ENCODE assay signal across 8 cellular contexts in genomic region chr11:63915961-63916836, GRCh38. TPM values are rescaled to one million over a fixed set of nuclear protein-coding genes. Genes with fewer than 3 reads are reported as not detected.
A peak's percentile ranks its signal among the peaks of the same experiment; 100 is the strongest.
DNase-seq lines count a peak whose midpoint lies in the region; ATAC-seq and TF ChIP-seq lines count a peak whose summit lies in the region.

No MANE protein-coding gene starts in this region.

- H3K27ac ChIP-seq in GM23248: no peak overlapping the region

- DNase-seq in AG20443 (ENCODE audit: low spot score) (peak; percentile 73), GM23248 (peak; percentile 64), NCI-H82 treated with DMSO at 0.1 percent for 48 hours (lab: John Stamatoyannopoulos, UW; ENCODE audit: unreplicated experiment) (peak; percentile 27), astrocyte of the cerebellum (ENCODE audit: low read depth) (no peak), cerebellar nuclear complex (lab: John Stamatoyannopoulos, UW) (no peak)
- peak; percentile 36 to 42 for DNase-seq in stimulated activated CD4-positive, alpha-beta T cell treated with anti-CD3 and anti-CD28 coated beads, Interleukin-4, amount 100 ng/mL, for 48 hours (ENCODE audit: low read depth in 2 of 2)

- H3K4me2 ChIP-seq in GM23248 (ENCODE audit: unreplicated experiment): peak overlapping the region; percentile 50

- H3K79me2 ChIP-seq in GM23248 (ENCODE audit: insufficient read depth): no peaks in the 10 kb centered on the region

- H3K4me1 ChIP-seq in GM23248 (ENCODE audit: insufficient read depth): peaks cover 13% of the 10 kb centered on the region; the same call in 1 of the 2 replicates

- WGBS in GM23248 (ENCODE audit: low coverage in 1 of 2, low lambda C conversion rate in 2 of 2, missing lambda C conversion rate in 2 of 2), 2 experiments: 8 to 10% methylated on average over 44 to 46 of the region's 56 CpGs

- in situ Hi-C loops in GM23248 (cut with MboI): no loop called here
- in situ Hi-C loops in astrocyte of the cerebellum (cut with HindIII; ENCODE audit: low sequenced_read_pairs): no loop called here

- no peak for ATAC-seq in GM21717 (IDR thresholded peaks at IDR 0.05; ENCODE audit: unreplicated experiment)

- H3K9ac ChIP-seq in GM23248: peak overlapping the region; percentile 11

- H3K4me3 ChIP-seq in GM23248 (peak overlapping the region; percentile 64), astrocyte of the cerebellum (ENCODE audit: low read depth, low read length) (peak overlapping the region; percentile 44), iPS-18c (ENCODE audit: insufficient read depth, low read depth, low read length) (peak overlapping the region; percentile 85)

- H3F3A ChIP-seq in GM23248 (ENCODE audit: insufficient read depth): 0 out of 2 replicates have a peak, but pooled peaks cover 6% of the 10 kb centered on the region

- H4K20me1 ChIP-seq in GM23248 (ENCODE audit: insufficient read depth): no peaks in the 10 kb centered on the region

- peak; percentile 59 for TF ChIP-seq CTCF in astrocyte of the cerebellum (IDR thresholded peaks at IDR 0.05; ENCODE audit: low read depth, low read length, missing control alignments)

- no peaks in the 10 kb centered on the region for H3K36me3 ChIP-seq in GM23248 (ENCODE audit: low read depth)

- no peaks in the 10 kb centered on the region for H3K9me3 ChIP-seq in GM23248 (ENCODE audit: low read depth)
- H3K9me3 ChIP-seq in iPS-18c (ENCODE audit: control insufficient read depth, insufficient read depth, low read length): no peaks in the 10 kb centered on the region

- H3K9me2 ChIP-seq in GM23248 (ENCODE audit: insufficient read depth): no peaks in the 10 kb centered on the region

- H3K27me3 ChIP-seq in GM23248 (replicated peaks; ENCODE audit: insufficient read depth): no peaks in the 10 kb centered on the region

- H2AFZ ChIP-seq in GM23248: no peak overlapping the region; the same call in 1 of the 2 replicates

RNA-seq across cellular contexts. Expression of gene RCOR2, which starts 0.8 kb away (rescaled TPM):
- 0.89 and 1.8 TPM in 2 replicates for total RNA-seq in GM23248 (2014; rRNA removed; shearing (Covaris generic))
- polyA plus RNA-seq in GM23248 (2016; fragmentation: Nextera tagmentation; extraction: Ambion mirVana): 0.24 TPM in 1 of 2 replicates, not detected in the other

RNA-seq across cellular contexts. Expression of gene NAA40, which starts 22.6 kb away (rescaled TPM):
- 11.7 and 27.9 TPM in 2 replicates for total RNA-seq in GM23248 (2014; rRNA removed; shearing (Covaris generic))
- 10.3 and 12.0 TPM in 2 replicates for polyA plus RNA-seq in GM23248 (2016; fragmentation: Nextera tagmentation; extraction: Ambion mirVana)

RNA-seq across cellular contexts. Expression of gene COX8A, which starts 58.2 kb away (rescaled TPM):
- 358 and 388 TPM in 2 replicates for total RNA-seq in GM23248 (2014; rRNA removed; shearing (Covaris generic))
- polyA plus RNA-seq in GM23248 (2016; fragmentation: Nextera tagmentation; extraction: Ambion mirVana): 397 and 417 TPM in 2 replicates

Comparison
In these comparisons a context has a peak if more than half of its experiments do, and no peak if none do; other contexts are left out.
1. DNase-seq: peak in AG20443 (single experiment), GM23248 (single experiment), NCI-H82 treated with DMSO at 0.1 percent for 48 hours (single experiment) and stimulated activated CD4-positive, alpha-beta T cell treated with anti-CD3 and anti-CD28 coated beads, Interleukin-4, amount 100 ng/mL, for 48 hours (2 of 2); none in astrocyte of the cerebellum (single experiment) and cerebellar nuclear complex (0 of 2).
2. Peak in every context shown above with its lines, with median percentiles within 50 percentile points of each other: H3K4me3 ChIP-seq.